In genomic region chr5:29805804-29806203, GRCh38 we compare ENCODE assay signal across 35 cellular contexts.
"Had no signal": no experiment of that assay in that cellular context is flagged by ENCODE, and none has a peak within 500 bp of the region (broad histone marks: within the 10 kb centered on the region; RNA-seq: fewer than 3 reads in every experiment).

No MANE protein-coding gene starts in this region.

- H3K27me3 ChIP-seq: MG63 had no signal

- H3K9me3 ChIP-seq: MG63 had no signal

- DNase-seq: Kasumi-1, MG63, MM.1S, MV-4-11, NCI-H1048, NCI-H1092, NCI-H1092 treated with DMSO at 0.1 percent for 48 hours, NCI-H1105, NCI-H1105 treated with DMSO at 0.1 percent for 48 hours, NCI-H1417, NCI-H1417 treated with DMSO at 0.1 percent for 48 hours, NCI-H1436, NCI-H1436 treated with DMSO at 0.1 percent for 48 hours, NCI-H146, NCI-H1694, NCI-H1694 treated with DMSO at 0.1 percent for 48 hours, NCI-H187, NCI-H187 treated with DMSO at 0.1 percent for 48 hours, NCI-H1930, NCI-H2029, NCI-H2029 treated with DMSO at 0.1 percent for 48 hours, NCI-H2081, NCI-H2081 treated with DMSO at 0.1 percent for 48 hours, NCI-H2107, NCI-H2171, NCI-H2171 treated with DMSO at 0.1 percent for 48 hours, NCI-H2227 treated with DMSO at 0.1 percent for 48 hours, NCI-H226, NCI-H345, NCI-H446, NCI-H446 treated with DMSO at 0.1 percent for 48 hours, NCI-H510A, NCI-H510A treated with DMSO at 0.1 percent for 48 hours, NCI-H524, NCI-H524 treated with DMSO at 0.1 percent for 48 hours had no signal

- H3K4me3 ChIP-seq: MG63 had no signal

- H3K36me3 ChIP-seq: MG63 had no signal
